Comparison of ENCODE assay signal across 8 cellular contexts in the genomic region with DNA sequence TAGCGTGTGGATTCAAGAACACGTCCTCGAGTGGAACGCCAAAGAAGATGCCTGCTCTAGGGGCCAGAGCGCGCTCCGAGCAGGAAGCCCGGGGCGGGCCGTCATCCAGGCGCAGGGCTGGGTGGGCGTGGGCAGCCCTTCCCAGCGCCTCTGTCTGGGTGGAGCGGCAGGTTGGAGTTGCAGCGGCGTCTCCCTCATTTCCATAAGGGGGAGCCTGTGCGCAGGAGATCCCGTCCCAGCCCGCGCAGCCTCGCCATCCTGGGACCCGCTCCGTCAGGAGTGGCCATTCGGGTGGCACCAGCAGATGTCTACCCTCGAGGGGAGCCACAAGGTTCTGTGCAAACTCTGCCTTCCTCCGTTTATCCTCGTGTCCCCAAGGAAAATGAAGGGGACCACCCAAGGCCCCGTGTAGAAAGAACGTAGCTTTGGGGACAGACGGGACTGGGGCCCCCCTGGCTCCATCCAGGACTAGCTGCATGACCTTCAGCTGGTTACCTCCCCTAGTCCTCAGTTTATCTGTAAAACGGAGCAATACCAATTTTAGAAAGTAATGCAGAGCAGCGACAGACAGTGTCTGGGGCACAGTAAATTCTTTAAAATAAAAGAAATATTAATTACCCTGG.
DNase-seq lines count a peak whose midpoint lies in the region; ATAC-seq and TF ChIP-seq lines count a peak whose summit lies in the region.

No MANE protein-coding gene starts in this region.

- no peaks in the 10 kb centered on the region for H3K9me3 ChIP-seq in RWPE2 (ENCODE audit: severe bottlenecking)

- DNase-seq in 8988T (peak; percentile 88), GOT3 (lab: John Stamatoyannopoulos, UW) (peak; percentile 25), RWPE2 (ENCODE audit: low spot score) (no peak), fibroblast of the conjunctiva (ENCODE audit: low read depth) (peak; percentile 49), posterior cingulate gyrus (peak in 8 of 10 donors; percentile 25 to 92 (median 42)), epidermal melanocyte (ENCODE audit: insufficient read length, low spot score) (no peak), putamen (ENCODE audit: low spot score) (no peak)

- intact Hi-C loops in posterior cingulate gyrus (cut with DNase I) = no loop called here

- H3K27me3 ChIP-seq in RWPE2 (ENCODE audit: insufficient read depth, poor library complexity, severe bottlenecking) = no peaks in the 10 kb centered on the region

- H3K27ac ChIP-seq in RWPE2 (ENCODE audit: poor library complexity, severe bottlenecking) = no peak overlapping the region

- no peak overlapping the region for H3K4me3 ChIP-seq in RWPE2 (ENCODE audit: severe bottlenecking)

- ATAC-seq in RWPE2 (ENCODE audit: low read depth) = peak; percentile 97
- no peak for ATAC-seq in GM19467 (IDR thresholded peaks at IDR 0.05; ENCODE audit: unreplicated experiment)

- H3K36me3 ChIP-seq in RWPE2 (ENCODE audit: low read depth) = no peaks in the 10 kb centered on the region

- TF ChIP-seq CTCF in RWPE2 (IDR thresholded peaks at IDR 0.05; ENCODE audit: poor library complexity, severe bottlenecking) = peak; percentile 88

- H3K4me1 ChIP-seq in RWPE2 (ENCODE audit: insufficient read depth, poor library complexity, severe bottlenecking) = peaks cover 4% of the 10 kb centered on the region

Comparison
In these comparisons a context has a peak if more than half of its experiments do, and no peak if none do; other contexts are left out.
1. DNase-seq: peak in 8988T (single experiment), GOT3 (single experiment), fibroblast of the conjunctiva (single experiment) and posterior cingulate gyrus (8 of 10); none in RWPE2 (single experiment), epidermal melanocyte (single experiment) and putamen (single experiment).